Comparison of ENCODE assay signal across 1 cellular context in the genomic region with DNA sequence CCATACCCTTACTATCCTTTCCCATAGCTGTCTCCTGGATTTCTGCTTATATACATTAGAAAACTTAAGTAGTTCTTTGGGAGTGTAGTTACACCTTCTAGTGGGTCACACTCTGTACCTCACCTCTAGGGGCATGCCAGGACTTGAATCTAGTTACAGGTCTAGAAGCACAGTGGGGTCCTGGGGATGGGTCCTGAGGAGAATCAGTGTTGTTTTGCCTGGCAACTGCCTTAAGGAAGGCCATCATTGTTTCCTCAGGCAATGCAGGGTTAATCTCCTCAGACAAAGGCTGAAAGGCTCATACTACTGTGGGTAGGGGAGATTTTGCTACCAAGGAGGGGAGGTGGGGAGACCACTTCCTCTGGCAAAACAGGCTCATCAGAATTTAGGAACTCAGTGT.
TF ChIP-seq lines count a peak whose summit lies in the region.

No MANE protein-coding gene starts in this region.

TF ChIP-seq in GM23338, 12 proteins besides CTCF, POLR2A, EP300 and RAD21 (continued from another document):
- TF ChIP-seq EZH2 (IDR thresholded peaks at IDR 0.05; ENCODE audit: low read depth, unreplicated experiment) = no peak
